ENCODE assay signal across 1 cellular context in the genomic region with DNA sequence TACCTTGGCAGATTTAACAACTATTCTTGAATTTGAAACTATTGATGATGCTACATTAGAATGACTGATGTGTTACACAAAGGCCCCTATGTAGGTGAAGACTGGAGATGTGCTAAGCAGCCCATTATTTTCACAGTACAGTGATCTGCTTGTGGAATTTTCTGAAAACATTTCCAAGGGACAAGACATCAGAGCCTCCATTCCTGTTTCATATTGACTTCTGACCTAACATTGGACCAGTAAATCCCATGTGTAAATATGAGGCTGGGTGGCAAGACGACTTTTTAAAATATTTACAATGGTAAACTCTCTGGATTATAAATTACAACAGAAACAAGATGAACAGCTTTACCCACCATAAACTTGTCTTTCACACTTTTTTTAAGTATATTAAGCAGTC.
A peak's percentile ranks its signal among the peaks of the same experiment; 100 is the strongest.
TF ChIP-seq lines count a peak whose summit lies in the region.

No MANE protein-coding gene starts in this region.

TF ChIP-seq in HepG2, 621 proteins besides CTCF, POLR2A, EP300 and RAD21:
- 0 out of 2 replicates have a peak, but pooled peaks have one; percentile 38 for TF ChIP-seq GATAD2A (CRISPR knock-in tag; IDR thresholded peaks at IDR 0.05)
- TF ChIP-seq ZSCAN21 (CRISPR knock-in tag; IDR thresholded peaks at IDR 0.05; ENCODE audit: borderline replicate concordance): no peak
- no peak for TF ChIP-seq PREB (CRISPR knock-in tag; IDR thresholded peaks at IDR 0.05)
- TF ChIP-seq NFKB2 (CRISPR knock-in tag; IDR thresholded peaks at IDR 0.05; ENCODE audit: borderline replicate concordance): no peak
- TF ChIP-seq ZNF616 (CRISPR knock-in tag; IDR thresholded peaks at IDR 0.05; ENCODE audit: low read depth): no peak
- TF ChIP-seq, protein P1, sequence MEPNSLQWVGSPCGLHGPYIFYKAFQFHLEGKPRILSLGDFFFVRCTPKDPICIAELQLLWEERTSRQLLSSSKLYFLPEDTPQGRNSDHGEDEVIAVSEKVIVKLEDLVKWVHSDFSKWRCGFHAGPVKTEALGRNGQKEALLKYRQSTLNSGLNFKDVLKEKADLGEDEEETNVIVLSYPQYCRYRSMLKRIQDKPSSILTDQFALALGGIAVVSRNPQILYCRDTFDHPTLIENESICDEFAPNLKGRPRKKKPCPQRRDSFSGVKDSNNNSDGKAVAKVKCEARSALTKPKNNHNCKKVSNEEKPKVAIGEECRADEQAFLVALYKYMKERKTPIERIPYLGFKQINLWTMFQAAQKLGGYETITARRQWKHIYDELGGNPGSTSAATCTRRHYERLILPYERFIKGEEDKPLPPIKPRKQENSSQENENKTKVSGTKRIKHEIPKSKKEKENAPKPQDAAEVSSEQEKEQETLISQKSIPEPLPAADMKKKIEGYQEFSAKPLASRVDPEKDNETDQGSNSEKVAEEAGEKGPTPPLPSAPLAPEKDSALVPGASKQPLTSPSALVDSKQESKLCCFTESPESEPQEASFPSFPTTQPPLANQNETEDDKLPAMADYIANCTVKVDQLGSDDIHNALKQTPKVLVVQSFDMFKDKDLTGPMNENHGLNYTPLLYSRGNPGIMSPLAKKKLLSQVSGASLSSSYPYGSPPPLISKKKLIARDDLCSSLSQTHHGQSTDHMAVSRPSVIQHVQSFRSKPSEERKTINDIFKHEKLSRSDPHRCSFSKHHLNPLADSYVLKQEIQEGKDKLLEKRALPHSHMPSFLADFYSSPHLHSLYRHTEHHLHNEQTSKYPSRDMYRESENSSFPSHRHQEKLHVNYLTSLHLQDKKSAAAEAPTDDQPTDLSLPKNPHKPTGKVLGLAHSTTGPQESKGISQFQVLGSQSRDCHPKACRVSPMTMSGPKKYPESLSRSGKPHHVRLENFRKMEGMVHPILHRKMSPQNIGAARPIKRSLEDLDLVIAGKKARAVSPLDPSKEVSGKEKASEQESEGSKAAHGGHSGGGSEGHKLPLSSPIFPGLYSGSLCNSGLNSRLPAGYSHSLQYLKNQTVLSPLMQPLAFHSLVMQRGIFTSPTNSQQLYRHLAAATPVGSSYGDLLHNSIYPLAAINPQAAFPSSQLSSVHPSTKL (CRISPR knock-in tag; IDR thresholded peaks at IDR 0.05): peak; percentile 71
- no peak for TF ChIP-seq MEF2D (CRISPR knock-in tag; IDR thresholded peaks at IDR 0.05)
- peak; percentile 22; the same call in 1 of the 2 replicates for TF ChIP-seq ZMYM4 (CRISPR knock-in tag; IDR thresholded peaks at IDR 0.05)
- TF ChIP-seq NR2F1 (CRISPR knock-in tag; IDR thresholded peaks at IDR 0.05): peak in 1 of 2 experiments; percentile 10; a peak in 1 of 4 replicates
- no peak for TF ChIP-seq ZNF570 (CRISPR knock-in tag; IDR thresholded peaks at IDR 0.05; ENCODE audit: borderline replicate concordance)
- TF ChIP-seq SOX13 (IDR thresholded peaks at IDR 0.05): no peak
- TF ChIP-seq SOX13 (CRISPR knock-in tag; conservative IDR thresholded peaks at IDR 0.05 in 1 of 2, IDR thresholded peaks at IDR 0.05 in 1 of 2): 0 out of 4 replicates have a peak, but pooled peaks of 1 of the 2 experiments have one; percentile 30
- peak; percentile 64; the same call in 1 of the 2 replicates for TF ChIP-seq NR2F2 (IDR thresholded peaks at IDR 0.05; ENCODE audit: borderline replicate concordance, low read depth)
- no peak for TF ChIP-seq FOXA1 (IDR thresholded peaks at IDR 0.05)
- peak; percentile 58; the same call in 1 of the 2 replicates for TF ChIP-seq FOXA1 (CRISPR knock-in tag; IDR thresholded peaks at IDR 0.05)
- TF ChIP-seq HNF4A (CRISPR knock-in tag; IDR thresholded peaks at IDR 0.05): 0 out of 2 replicates have a peak, but pooled peaks have one; percentile 8
- no peak for TF ChIP-seq ZNF143 (CRISPR knock-in tag; IDR thresholded peaks at IDR 0.05)
- peak; percentile 76 for TF ChIP-seq FOXA3 (CRISPR knock-in tag; IDR thresholded peaks at IDR 0.05)
- no peak for TF ChIP-seq SOX6 (IDR thresholded peaks at IDR 0.05)
- TF ChIP-seq SOX6 (CRISPR knock-in tag; IDR thresholded peaks at IDR 0.05): 0 out of 2 replicates have a peak, but pooled peaks have one; percentile 19
- TF ChIP-seq, protein P2, sequence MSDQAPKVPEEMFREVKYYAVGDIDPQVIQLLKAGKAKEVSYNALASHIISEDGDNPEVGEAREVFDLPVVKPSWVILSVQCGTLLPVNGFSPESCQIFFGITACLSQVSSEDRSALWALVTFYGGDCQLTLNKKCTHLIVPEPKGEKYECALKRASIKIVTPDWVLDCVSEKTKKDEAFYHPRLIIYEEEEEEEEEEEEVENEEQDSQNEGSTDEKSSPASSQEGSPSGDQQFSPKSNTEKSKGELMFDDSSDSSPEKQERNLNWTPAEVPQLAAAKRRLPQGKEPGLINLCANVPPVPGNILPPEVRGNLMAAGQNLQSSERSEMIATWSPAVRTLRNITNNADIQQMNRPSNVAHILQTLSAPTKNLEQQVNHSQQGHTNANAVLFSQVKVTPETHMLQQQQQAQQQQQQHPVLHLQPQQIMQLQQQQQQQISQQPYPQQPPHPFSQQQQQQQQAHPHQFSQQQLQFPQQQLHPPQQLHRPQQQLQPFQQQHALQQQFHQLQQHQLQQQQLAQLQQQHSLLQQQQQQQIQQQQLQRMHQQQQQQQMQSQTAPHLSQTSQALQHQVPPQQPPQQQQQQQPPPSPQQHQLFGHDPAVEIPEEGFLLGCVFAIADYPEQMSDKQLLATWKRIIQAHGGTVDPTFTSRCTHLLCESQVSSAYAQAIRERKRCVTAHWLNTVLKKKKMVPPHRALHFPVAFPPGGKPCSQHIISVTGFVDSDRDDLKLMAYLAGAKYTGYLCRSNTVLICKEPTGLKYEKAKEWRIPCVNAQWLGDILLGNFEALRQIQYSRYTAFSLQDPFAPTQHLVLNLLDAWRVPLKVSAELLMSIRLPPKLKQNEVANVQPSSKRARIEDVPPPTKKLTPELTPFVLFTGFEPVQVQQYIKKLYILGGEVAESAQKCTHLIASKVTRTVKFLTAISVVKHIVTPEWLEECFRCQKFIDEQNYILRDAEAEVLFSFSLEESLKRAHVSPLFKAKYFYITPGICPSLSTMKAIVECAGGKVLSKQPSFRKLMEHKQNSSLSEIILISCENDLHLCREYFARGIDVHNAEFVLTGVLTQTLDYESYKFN (CRISPR knock-in tag; conservative IDR thresholded peaks at IDR 0.05): peak; percentile 46; the same call in 1 of the 2 replicates
- TF ChIP-seq RARA (CRISPR knock-in tag; IDR thresholded peaks at IDR 0.05): peak; percentile 65
- TF ChIP-seq ZNF609 (CRISPR knock-in tag; IDR thresholded peaks at IDR 0.05; ENCODE audit: borderline replicate concordance): peak; percentile 37; the same call in 1 of the 2 replicates
- TF ChIP-seq, protein P3, sequence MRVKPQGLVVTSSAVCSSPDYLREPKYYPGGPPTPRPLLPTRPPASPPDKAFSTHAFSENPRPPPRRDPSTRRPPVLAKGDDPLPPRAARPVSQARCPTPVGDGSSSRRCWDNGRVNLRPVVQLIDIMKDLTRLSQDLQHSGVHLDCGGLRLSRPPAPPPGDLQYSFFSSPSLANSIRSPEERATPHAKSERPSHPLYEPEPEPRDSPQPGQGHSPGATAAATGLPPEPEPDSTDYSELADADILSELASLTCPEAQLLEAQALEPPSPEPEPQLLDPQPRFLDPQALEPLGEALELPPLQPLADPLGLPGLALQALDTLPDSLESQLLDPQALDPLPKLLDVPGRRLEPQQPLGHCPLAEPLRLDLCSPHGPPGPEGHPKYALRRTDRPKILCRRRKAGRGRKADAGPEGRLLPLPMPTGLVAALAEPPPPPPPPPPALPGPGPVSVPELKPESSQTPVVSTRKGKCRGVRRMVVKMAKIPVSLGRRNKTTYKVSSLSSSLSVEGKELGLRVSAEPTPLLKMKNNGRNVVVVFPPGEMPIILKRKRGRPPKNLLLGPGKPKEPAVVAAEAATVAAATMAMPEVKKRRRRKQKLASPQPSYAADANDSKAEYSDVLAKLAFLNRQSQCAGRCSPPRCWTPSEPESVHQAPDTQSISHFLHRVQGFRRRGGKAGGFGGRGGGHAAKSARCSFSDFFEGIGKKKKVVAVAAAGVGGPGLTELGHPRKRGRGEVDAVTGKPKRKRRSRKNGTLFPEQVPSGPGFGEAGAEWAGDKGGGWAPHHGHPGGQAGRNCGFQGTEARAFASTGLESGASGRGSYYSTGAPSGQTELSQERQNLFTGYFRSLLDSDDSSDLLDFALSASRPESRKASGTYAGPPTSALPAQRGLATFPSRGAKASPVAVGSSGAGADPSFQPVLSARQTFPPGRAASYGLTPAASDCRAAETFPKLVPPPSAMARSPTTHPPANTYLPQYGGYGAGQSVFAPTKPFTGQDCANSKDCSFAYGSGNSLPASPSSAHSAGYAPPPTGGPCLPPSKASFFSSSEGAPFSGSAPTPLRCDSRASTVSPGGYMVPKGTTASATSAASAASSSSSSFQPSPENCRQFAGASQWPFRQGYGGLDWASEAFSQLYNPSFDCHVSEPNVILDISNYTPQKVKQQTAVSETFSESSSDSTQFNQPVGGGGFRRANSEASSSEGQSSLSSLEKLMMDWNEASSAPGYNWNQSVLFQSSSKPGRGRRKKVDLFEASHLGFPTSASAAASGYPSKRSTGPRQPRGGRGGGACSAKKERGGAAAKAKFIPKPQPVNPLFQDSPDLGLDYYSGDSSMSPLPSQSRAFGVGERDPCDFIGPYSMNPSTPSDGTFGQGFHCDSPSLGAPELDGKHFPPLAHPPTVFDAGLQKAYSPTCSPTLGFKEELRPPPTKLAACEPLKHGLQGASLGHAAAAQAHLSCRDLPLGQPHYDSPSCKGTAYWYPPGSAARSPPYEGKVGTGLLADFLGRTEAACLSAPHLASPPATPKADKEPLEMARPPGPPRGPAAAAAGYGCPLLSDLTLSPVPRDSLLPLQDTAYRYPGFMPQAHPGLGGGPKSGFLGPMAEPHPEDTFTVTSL (CRISPR knock-in tag; IDR thresholded peaks at IDR 0.05; ENCODE audit: borderline replicate concordance): peak; percentile 40; the same call in 1 of the 2 replicates
- TF ChIP-seq, protein P4, sequence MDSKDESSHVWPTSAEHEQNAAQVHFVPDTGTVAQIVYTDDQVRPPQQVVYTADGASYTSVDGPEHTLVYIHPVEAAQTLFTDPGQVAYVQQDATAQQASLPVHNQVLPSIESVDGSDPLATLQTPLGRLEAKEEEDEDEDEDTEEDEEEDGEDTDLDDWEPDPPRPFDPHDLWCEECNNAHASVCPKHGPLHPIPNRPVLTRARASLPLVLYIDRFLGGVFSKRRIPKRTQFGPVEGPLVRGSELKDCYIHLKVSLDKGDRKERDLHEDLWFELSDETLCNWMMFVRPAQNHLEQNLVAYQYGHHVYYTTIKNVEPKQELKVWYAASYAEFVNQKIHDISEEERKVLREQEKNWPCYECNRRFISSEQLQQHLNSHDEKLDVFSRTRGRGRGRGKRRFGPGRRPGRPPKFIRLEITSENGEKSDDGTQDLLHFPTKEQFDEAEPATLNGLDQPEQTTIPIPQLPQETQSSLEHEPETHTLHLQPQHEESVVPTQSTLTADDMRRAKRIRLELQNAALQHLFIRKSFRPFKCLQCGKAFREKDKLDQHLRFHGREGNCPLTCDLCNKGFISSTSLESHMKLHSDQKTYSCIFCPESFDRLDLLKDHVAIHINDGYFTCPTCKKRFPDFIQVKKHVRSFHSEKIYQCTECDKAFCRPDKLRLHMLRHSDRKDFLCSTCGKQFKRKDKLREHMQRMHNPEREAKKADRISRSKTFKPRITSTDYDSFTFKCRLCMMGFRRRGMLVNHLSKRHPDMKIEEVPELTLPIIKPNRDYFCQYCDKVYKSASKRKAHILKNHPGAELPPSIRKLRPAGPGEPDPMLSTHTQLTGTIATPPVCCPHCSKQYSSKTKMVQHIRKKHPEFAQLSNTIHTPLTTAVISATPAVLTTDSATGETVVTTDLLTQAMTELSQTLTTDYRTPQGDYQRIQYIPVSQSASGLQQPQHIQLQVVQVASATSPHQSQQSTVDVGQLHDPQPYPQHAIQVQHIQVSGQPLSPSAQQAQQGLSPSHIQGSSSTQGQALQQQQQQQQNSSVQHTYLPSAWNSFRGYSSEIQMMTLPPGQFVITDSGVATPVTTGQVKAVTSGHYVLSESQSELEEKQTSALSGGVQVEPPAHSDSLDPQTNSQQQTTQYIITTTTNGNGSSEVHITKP (CRISPR knock-in tag; IDR thresholded peaks at IDR 0.05; ENCODE audit: low read depth): no peak
- 0 out of 2 replicates have a peak, but pooled peaks have one; percentile 40 for TF ChIP-seq PITX1 (CRISPR knock-in tag; IDR thresholded peaks at IDR 0.05)
- no peak for TF ChIP-seq FOXP1 (IDR thresholded peaks at IDR 0.05)
- peak; percentile 11; the same call in 1 of the 2 replicates for TF ChIP-seq FOXP1 (CRISPR knock-in tag; IDR thresholded peaks at IDR 0.05)
- 0 out of 2 replicates have a peak, but pooled peaks have one; percentile 28 for TF ChIP-seq ISL2 (CRISPR knock-in tag; IDR thresholded peaks at IDR 0.05)
